In the genomic region with DNA sequence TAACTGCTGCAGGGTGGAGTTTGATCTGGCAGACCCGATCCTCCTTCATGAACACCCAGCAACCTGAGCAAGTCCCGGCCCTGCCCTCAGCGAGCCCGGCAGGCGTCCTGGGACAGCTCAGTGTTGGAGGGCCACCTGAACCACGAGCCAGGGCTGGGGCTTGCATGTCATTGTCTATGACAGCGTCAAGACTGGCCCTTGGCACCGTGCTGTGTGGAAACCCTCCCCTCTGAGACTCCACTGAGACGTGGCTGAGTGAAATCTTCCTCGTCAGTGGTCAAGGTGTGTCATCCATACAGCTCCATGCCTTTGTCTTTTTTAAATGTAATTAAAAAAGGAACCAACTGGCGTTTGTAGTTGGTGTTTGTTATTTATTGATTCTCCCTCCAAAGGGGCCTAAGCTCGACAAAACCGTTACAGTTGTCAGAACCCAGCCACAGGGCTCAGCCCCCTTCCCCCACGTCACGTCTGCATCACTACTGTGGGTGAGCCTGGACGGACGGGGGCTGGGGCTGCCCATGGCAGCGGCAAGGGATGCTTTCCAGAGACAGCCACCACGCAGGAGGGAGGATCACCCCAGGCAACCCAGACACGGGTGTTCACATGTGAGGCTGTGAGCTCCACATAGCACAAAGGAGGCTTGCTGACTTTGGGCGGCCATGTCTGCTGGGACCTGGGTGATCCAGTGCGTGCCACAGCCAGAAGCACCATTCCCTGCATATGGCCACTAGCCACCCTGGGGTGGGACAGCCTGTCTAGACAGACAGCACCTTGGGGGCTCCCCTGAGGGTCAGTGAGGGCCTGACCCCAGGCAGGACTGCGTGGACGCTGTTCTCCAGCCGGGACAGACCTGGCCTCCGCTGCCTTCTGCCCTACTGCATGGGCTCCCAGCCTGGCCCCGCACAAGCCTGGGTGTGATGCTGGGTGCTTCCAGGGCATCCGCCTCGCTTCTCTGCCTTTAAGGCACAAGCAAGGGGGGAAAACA, we compare ENCODE assay signal across 1 cellular context.
TF ChIP-seq lines count a peak whose summit lies in the region.

No MANE protein-coding gene starts in this region.

TF ChIP-seq in HepG2, 621 proteins besides CTCF, POLR2A, EP300 and RAD21:
- TF ChIP-seq, protein P1, sequence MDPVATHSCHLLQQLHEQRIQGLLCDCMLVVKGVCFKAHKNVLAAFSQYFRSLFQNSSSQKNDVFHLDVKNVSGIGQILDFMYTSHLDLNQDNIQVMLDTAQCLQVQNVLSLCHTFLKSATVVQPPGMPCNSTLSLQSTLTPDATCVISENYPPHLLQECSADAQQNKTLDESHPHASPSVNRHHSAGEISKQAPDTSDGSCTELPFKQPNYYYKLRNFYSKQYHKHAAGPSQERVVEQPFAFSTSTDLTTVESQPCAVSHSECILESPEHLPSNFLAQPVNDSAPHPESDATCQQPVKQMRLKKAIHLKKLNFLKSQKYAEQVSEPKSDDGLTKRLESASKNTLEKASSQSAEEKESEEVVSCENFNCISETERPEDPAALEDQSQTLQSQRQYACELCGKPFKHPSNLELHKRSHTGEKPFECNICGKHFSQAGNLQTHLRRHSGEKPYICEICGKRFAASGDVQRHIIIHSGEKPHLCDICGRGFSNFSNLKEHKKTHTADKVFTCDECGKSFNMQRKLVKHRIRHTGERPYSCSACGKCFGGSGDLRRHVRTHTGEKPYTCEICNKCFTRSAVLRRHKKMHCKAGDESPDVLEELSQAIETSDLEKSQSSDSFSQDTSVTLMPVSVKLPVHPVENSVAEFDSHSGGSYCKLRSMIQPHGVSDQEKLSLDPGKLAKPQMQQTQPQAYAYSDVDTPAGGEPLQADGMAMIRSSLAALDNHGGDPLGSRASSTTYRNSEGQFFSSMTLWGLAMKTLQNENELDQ (CRISPR knock-in tag; IDR thresholded peaks at IDR 0.05; ENCODE audit: borderline replicate concordance): no peak
- no peak for TF ChIP-seq ISX (CRISPR knock-in tag; conservative IDR thresholded peaks at IDR 0.05)
- peak; percentile 4 for TF ChIP-seq RBM22 (optimal IDR thresholded peaks at IDR 0.05; ENCODE audit: low read length)
- TF ChIP-seq NONO (IDR thresholded peaks at IDR 0.05): no peak
- 0 out of 2 replicates have a peak, but pooled peaks have one; percentile 6 for TF ChIP-seq NONO (CRISPR knock-in tag; conservative IDR thresholded peaks at IDR 0.05)
- peak; percentile 75 for TF ChIP-seq AGO2 (optimal IDR thresholded peaks at IDR 0.05; ENCODE audit: low read depth, low read length)
- TF ChIP-seq RFX1 (IDR thresholded peaks at IDR 0.05): no peak
- no peak for TF ChIP-seq GTF3A (CRISPR knock-in tag; conservative IDR thresholded peaks at IDR 0.05)
- TF ChIP-seq, protein P2, sequence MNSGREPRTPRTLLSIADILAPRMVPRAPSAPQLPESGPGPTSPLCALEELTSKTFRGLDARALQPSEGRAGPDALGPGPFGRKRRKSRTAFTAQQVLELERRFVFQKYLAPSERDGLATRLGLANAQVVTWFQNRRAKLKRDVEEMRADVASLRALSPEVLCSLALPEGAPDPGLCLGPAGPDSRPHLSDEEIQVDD (CRISPR knock-in tag; IDR thresholded peaks at IDR 0.05; ENCODE audit: borderline replicate concordance): no peak
- TF ChIP-seq, protein P3, sequence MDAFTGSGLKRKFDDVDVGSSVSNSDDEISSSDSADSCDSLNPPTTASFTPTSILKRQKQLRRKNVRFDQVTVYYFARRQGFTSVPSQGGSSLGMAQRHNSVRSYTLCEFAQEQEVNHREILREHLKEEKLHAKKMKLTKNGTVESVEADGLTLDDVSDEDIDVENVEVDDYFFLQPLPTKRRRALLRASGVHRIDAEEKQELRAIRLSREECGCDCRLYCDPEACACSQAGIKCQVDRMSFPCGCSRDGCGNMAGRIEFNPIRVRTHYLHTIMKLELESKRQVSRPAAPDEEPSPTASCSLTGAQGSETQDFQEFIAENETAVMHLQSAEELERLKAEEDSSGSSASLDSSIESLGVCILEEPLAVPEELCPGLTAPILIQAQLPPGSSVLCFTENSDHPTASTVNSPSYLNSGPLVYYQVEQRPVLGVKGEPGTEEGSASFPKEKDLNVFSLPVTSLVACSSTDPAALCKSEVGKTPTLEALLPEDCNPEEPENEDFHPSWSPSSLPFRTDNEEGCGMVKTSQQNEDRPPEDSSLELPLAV (CRISPR knock-in tag; conservative IDR thresholded peaks at IDR 0.05; ENCODE audit: low read depth): no peak
- TF ChIP-seq, protein P4, sequence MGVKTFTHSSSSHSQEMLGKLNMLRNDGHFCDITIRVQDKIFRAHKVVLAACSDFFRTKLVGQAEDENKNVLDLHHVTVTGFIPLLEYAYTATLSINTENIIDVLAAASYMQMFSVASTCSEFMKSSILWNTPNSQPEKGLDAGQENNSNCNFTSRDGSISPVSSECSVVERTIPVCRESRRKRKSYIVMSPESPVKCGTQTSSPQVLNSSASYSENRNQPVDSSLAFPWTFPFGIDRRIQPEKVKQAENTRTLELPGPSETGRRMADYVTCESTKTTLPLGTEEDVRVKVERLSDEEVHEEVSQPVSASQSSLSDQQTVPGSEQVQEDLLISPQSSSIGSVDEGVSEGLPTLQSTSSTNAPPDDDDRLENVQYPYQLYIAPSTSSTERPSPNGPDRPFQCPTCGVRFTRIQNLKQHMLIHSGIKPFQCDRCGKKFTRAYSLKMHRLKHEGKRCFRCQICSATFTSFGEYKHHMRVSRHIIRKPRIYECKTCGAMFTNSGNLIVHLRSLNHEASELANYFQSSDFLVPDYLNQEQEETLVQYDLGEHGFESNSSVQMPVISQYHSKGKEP (CRISPR knock-in tag; IDR thresholded peaks at IDR 0.05): no peak
- TF ChIP-seq, protein P5, sequence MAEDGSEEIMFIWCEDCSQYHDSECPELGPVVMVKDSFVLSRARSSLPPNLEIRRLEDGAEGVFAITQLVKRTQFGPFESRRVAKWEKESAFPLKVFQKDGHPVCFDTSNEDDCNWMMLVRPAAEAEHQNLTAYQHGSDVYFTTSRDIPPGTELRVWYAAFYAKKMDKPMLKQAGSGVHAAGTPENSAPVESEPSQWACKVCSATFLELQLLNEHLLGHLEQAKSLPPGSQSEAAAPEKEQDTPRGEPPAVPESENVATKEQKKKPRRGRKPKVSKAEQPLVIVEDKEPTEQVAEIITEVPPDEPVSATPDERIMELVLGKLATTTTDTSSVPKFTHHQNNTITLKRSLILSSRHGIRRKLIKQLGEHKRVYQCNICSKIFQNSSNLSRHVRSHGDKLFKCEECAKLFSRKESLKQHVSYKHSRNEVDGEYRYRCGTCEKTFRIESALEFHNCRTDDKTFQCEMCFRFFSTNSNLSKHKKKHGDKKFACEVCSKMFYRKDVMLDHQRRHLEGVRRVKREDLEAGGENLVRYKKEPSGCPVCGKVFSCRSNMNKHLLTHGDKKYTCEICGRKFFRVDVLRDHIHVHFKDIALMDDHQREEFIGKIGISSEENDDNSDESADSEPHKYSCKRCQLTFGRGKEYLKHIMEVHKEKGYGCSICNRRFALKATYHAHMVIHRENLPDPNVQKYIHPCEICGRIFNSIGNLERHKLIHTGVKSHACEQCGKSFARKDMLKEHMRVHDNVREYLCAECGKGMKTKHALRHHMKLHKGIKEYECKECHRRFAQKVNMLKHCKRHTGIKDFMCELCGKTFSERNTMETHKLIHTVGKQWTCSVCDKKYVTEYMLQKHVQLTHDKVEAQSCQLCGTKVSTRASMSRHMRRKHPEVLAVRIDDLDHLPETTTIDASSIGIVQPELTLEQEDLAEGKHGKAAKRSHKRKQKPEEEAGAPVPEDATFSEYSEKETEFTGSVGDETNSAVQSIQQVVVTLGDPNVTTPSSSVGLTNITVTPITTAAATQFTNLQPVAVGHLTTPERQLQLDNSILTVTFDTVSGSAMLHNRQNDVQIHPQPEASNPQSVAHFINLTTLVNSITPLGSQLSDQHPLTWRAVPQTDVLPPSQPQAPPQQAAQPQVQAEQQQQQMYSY (CRISPR knock-in tag; IDR thresholded peaks at IDR 0.05): no peak
- 0 out of 2 replicates have a peak, but pooled peaks have one; percentile 26 for TF ChIP-seq POLR2AphosphoS5 (IDR thresholded peaks at IDR 0.05; ENCODE audit: low read depth, low read length)
- TF ChIP-seq MIXL1 (CRISPR knock-in tag; IDR thresholded peaks at IDR 0.05): no peak
- peak; percentile 23; the same call in 1 of the 2 replicates for TF ChIP-seq ZFX (CRISPR knock-in tag; IDR thresholded peaks at IDR 0.05; ENCODE audit: low read depth)
- TF ChIP-seq POLR2G (IDR thresholded peaks at IDR 0.05; ENCODE audit: low read depth, low read length): 0 out of 2 replicates have a peak, but pooled peaks have one; percentile 8
